1 cellular context compared by ENCODE assay signal in genomic region chr12:49322367-49322707, GRCh38.
TF ChIP-seq lines count a peak whose summit lies in the region.

No MANE protein-coding gene starts in this region.

TF ChIP-seq in HEK293, 187 proteins besides CTCF, POLR2A, EP300 and RAD21 (continued from another document):
- TF ChIP-seq ZNF843 (tag by site-specific recombination; IDR thresholded peaks at IDR 0.05) (no peak), ZNF768 (tag by site-specific recombination; IDR thresholded peaks at IDR 0.05) (0 out of 2 replicates have a peak, but pooled peaks have one; percentile 25), GLI2 (tag by site-specific recombination; IDR thresholded peaks at IDR 0.05; ENCODE audit: borderline replicate concordance, low read depth) (no peak), ZNF214 (tag by site-specific recombination; IDR thresholded peaks at IDR 0.05; ENCODE audit: borderline replicate concordance) (no peak), ZBTB11 (tag by site-specific recombination; conservative IDR thresholded peaks at IDR 0.05; ENCODE audit: low read depth) (no peak), PBX3 (CRISPR knock-in tag; IDR thresholded peaks at IDR 0.05) (no peak), ZNF324 (tag by site-specific recombination; IDR thresholded peaks at IDR 0.05) (no peak), KLF10 (tag by site-specific recombination; IDR thresholded peaks at IDR 0.05) (no peak), SALL2 (tag by site-specific recombination; IDR thresholded peaks at IDR 0.05; ENCODE audit: borderline replicate concordance) (no peak), ZNF747 (tag by site-specific recombination; IDR thresholded peaks at IDR 0.05) (no peak), KLF8 (tag by site-specific recombination; IDR thresholded peaks at IDR 0.05) (no peak), ZBTB17 (tag by site-specific recombination; IDR thresholded peaks at IDR 0.05) (no peak), ZNF341 (tag by site-specific recombination; IDR thresholded peaks at IDR 0.05; ENCODE audit: low read depth) (no peak), ZNF626 (tag by site-specific recombination; IDR thresholded peaks at IDR 0.05) (no peak)
